Comparison of ENCODE assay signal across 8 cellular contexts in genomic region chr15:73633111-73633990, GRCh38. TPM values are rescaled to one million over a fixed set of nuclear protein-coding genes. Genes with fewer than 3 reads are reported as not detected.
DNase-seq lines count a peak whose midpoint lies in the region; ATAC-seq and TF ChIP-seq lines count a peak whose summit lies in the region.

TSS of gene NPTN (minus strand) at chr15:73633389. CDS start at chr15:73633215, 174 bp downstream.

- H3K27ac Mint-ChIP-seq in activated CD4-positive, alpha-beta T cell treated with anti-CD3 and anti-CD28 coated beads, Interleukin-2, amount 10 ng/mL, durations not matched to agents 7 days and 5 days = peak within 1 kb of the TSS; percentile 80

- ATAC-seq in GM19324 (IDR thresholded peaks at IDR 0.05; ENCODE audit: low FRiP score, unreplicated experiment) (peak; percentile 91), HG03469 (IDR thresholded peaks at IDR 0.05; ENCODE audit: unreplicated experiment) (peak; percentile 60), left lobe of liver (peak; percentile 92)

- H3K27me3 ChIP-seq in BJ (ENCODE audit: control insufficient read depth, insufficient read depth, low read length) = no peaks in the 10 kb centered on the region

- peak within 1 kb of the TSS; percentile 94 for H3K4me3 ChIP-seq in BJ (ENCODE audit: low read depth, low read length)

- DNase-seq in BJ (ENCODE audit: low read depth) (peak; percentile 86), NCI-H526 treated with DMSO at 0.1 percent for 48 hours (lab: John Stamatoyannopoulos, UW) (peak; percentile 92), cortex of kidney (lab: John Stamatoyannopoulos, UW) (peak; percentile 52), left lobe of liver (ENCODE audit: low spot score) (peak; percentile 99)
- peak; percentile 98 for DNase-seq in activated CD4-positive, alpha-beta T cell treated with anti-CD3 and anti-CD28 coated beads, Interleukin-2, amount 10 ng/mL, durations not matched to agents 7 days and 5 days
- peak; percentile 98 for DNase-seq in stimulated activated CD4-positive, alpha-beta T cell treated with anti-CD3 and anti-CD28 coated beads, Interleukin-2, amount 100 ng/mL, for 4 hours (ENCODE audit: low read depth)

- H3K4me3 Mint-ChIP-seq in activated CD4-positive, alpha-beta T cell treated with anti-CD3 and anti-CD28 coated beads, Interleukin-2, amount 10 ng/mL, durations not matched to agents 7 days and 5 days = peak within 1 kb of the TSS; percentile 86

- H3K36me3 Mint-ChIP-seq in activated CD4-positive, alpha-beta T cell treated with anti-CD3 and anti-CD28 coated beads, Interleukin-2, amount 10 ng/mL, durations not matched to agents 7 days and 5 days (ENCODE audit: low read depth) = no peaks in the 10 kb centered on the region

- H3K9me3 Mint-ChIP-seq in activated CD4-positive, alpha-beta T cell treated with anti-CD3 and anti-CD28 coated beads, Interleukin-2, amount 10 ng/mL, durations not matched to agents 7 days and 5 days = no peaks in the 10 kb centered on the region

- peaks cover 42% of the 10 kb centered on the region for H3K4me1 Mint-ChIP-seq in activated CD4-positive, alpha-beta T cell treated with anti-CD3 and anti-CD28 coated beads, Interleukin-2, amount 10 ng/mL, durations not matched to agents 7 days and 5 days

- TF ChIP-seq CTCF in BJ (IDR thresholded peaks at IDR 0.05; ENCODE audit: insufficient read depth, low read depth, low read length) = no peak

- H3K36me3 ChIP-seq in BJ (ENCODE audit: control insufficient read depth, insufficient read depth, low read length) = no peaks in the 10 kb centered on the region

- peaks cover 27% of the 10 kb centered on the region for H3K27me3 Mint-ChIP-seq in activated CD4-positive, alpha-beta T cell treated with anti-CD3 and anti-CD28 coated beads, Interleukin-2, amount 10 ng/mL, durations not matched to agents 7 days and 5 days

- CTCF ChIA-PET in BJ (lab: Yijun Ruan, JAX) = interaction anchor here (1.2 to 8.0 kb wide), 9 partner anchors 44 to 71 kb away, joined by 3 to 151 read pairs (median 6); no protein-coding TSS in a partner anchor
- CTCF ChIA-PET in activated CD4-positive, alpha-beta T cell treated with anti-CD3 and anti-CD28 coated beads, Interleukin-2, amount 10 ng/mL, durations not matched to agents 7 days and 5 days (lab: Charles Lee) = interaction anchor here (0.9 to 5.0 kb wide), 5 partner anchors 13 to 73 kb away, joined by 3 to 94 read pairs (median 4); no protein-coding TSS in a partner anchor

- POLR2A ChIA-PET in BJ (lab: Charles Lee) = interaction anchor here (0.6 kb wide), 2 partner anchors 19 to 32 kb away, joined by 3 to 4 read pairs; no protein-coding TSS in a partner anchor
- POLR2A ChIA-PET in activated CD4-positive, alpha-beta T cell treated with anti-CD3 and anti-CD28 coated beads, Interleukin-2, amount 10 ng/mL, durations not matched to agents 7 days and 5 days (lab: Charles Lee) = interaction anchor here (0.6 kb wide), 1 partner anchor 58 kb away, joined by 3 read pairs; no protein-coding TSS in a partner anchor

RNA-seq across cellular contexts. Expression of gene NPTN, which starts in this region (rescaled TPM):
- polyA plus RNA-seq in BJ (2011; rRNA removed) = 308 and 406 TPM in 2 replicates
- 66.8 and 66.9 TPM in 2 replicates for polyA minus RNA-seq in BJ (2011; rRNA and poly(A)+ RNA removed)
- 10 to 100 TPM; 41.4 to 50.6 TPM for total RNA-seq in activated CD4-positive, alpha-beta T cell treated with anti-CD3 and anti-CD28 coated beads, Interleukin-2, amount 10 ng/mL, durations not matched to agents 7 days and 5 days
- total RNA-seq in left lobe of liver = 24.2 TPM

Comparison
In these comparisons a context has a peak if more than half of its experiments do, and no peak if none do; other contexts are left out.
1. Peak in every context shown above with its lines: DNase-seq, ATAC-seq and H3K4me3 ChIP-seq.